In the genomic region with DNA sequence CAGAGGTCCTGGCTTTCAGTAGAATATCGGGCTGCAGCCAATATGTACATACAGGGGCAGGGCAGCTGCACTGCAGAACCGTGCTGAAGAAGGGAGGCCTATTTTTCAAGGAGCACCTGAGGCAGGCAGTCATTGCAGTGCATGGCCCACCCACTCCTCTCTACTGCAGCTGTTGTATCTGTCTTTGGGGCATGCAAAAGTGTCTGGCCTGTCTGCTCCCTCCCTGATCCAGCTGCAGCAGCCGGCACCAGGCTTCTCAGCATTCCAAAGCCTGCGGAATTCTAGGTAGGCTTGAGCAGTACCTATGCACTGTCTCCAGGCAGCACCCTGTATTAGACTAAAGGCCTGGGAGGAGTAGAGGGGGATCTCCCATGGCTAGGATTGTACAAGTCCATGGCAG, we compare ENCODE assay signal across 24 cellular contexts.
"Had no signal": no experiment of that assay in that cellular context is flagged by ENCODE, and none has a peak within 500 bp of the region (broad histone marks: within the 10 kb centered on the region; RNA-seq: fewer than 3 reads in every experiment).

No MANE protein-coding gene starts in this region.

- H3K9me3 ChIP-seq: MG63, SK-N-SH had no signal

- H3K4me3 Mint-ChIP-seq: T-cell; T-helper 1 cell treated with Interleukin-12 subunit alpha and Interleukin-12 subunit beta and Interleukin-4 antibody, amounts not matched to agents 30 μg/mL and 1 μg/mL, for 36 hours had no signal

- H3K36me3 Mint-ChIP-seq: T-cell had no signal

- H3K4me1 Mint-ChIP-seq: T-cell had no signal

- H3K4me2 ChIP-seq: SK-N-SH had no signal

- DNase-seq: IMR-90, Karpas-422, KG1, MG63, NCI-H1092, NCI-H1105 treated with DMSO at 0.1 percent for 48 hours, NCI-H1417 treated with DMSO at 0.1 percent for 48 hours, NCI-H146, NCI-H1694 treated with DMSO at 0.1 percent for 48 hours, NCI-H1930, NCI-H2081, NCI-H2107, NCI-H226, NCI-H446, NCI-H510A, NCI-H748 treated with DMSO at 0.1 percent for 48 hours, Right ventricle myocardium superior, RPMI8226, SIG-M5, SK-N-SH, SW 1271, T-cell had no signal

- H3K4me3 ChIP-seq: MG63 had no signal

- H3K27ac Mint-ChIP-seq: T-cell; T-helper 1 cell treated with Interleukin-12 subunit alpha and Interleukin-12 subunit beta and Interleukin-4 antibody, amounts not matched to agents 30 μg/mL and 1 μg/mL, for 36 hours had no signal

- H3K9me2 ChIP-seq: SK-N-SH had no signal

- H3K9me3 Mint-ChIP-seq: T-helper 1 cell treated with Interleukin-12 subunit alpha and Interleukin-12 subunit beta and Interleukin-4 antibody, amounts not matched to agents 30 μg/mL and 1 μg/mL, for 36 hours had no signal

- H3K27me3 ChIP-seq: MG63 had no signal

- ATAC-seq: HepG2, T-cell had no signal

- H3K27me3 Mint-ChIP-seq: T-cell had no signal

- H3K36me3 ChIP-seq: MG63 had no signal
